ENCODE assay signal across 20 cellular contexts in genomic region chr11:123304828-123305530, GRCh38.
DNase-seq lines count a peak whose midpoint lies in the region; ATAC-seq and TF ChIP-seq lines count a peak whose summit lies in the region.
"Had no signal": no experiment of that assay in that cellular context is flagged by ENCODE, and none has a peak within 500 bp of the region (broad histone marks: within the 10 kb centered on the region; RNA-seq: fewer than 3 reads in every experiment).

No MANE protein-coding gene starts in this region.

- no peaks in the 10 kb centered on the region for H3K79me2 ChIP-seq in OCI-LY3 (ENCODE audit: low read length)
- H3K79me2 ChIP-seq: hepatocyte had no signal

- POLR2A ChIA-PET in Caco-2 (lab: Charles Lee) = no interaction called here

- ATAC-seq in HG03025 (IDR thresholded peaks at IDR 0.05; ENCODE audit: low FRiP score, unreplicated experiment) = no peak
- ATAC-seq: activated T-cell treated with anti-CD3 and anti-CD28 coated beads, Interleukin-2, amount 50 U/mL, for 4 hours; left colon had no signal

- H3K9me3 Mint-ChIP-seq in Caco-2 (ENCODE audit: unreplicated experiment) = no peaks in the 10 kb centered on the region
- no peaks in the 10 kb centered on the region for H3K9me3 Mint-ChIP-seq in activated T-helper 1 cell treated with anti-CD3 and anti-CD28 coated beads, Interleukin-12 subunit alpha, Interleukin-12 subunit beta, Interleukin-2, Interleukin-4 antibody, amounts not matched to agents 30 ng/mL and 10 ng/mL and 1 ng/mL, durations not matched to agents 14 hours and 24 hours and 36 hours
- H3K9me3 Mint-ChIP-seq: activated CD4-positive, alpha-beta T cell treated with anti-CD3 and anti-CD28 coated beads, Interleukin-2, amount 10 ng/mL, durations not matched to agents 7 days and 5 days; activated T-cell treated with anti-CD3 and anti-CD28 coated beads, Interleukin-2, amount 50 U/mL, for 4 hours; CD4-positive, alpha-beta memory T cell; dendritic cell treated with granulocyte-macrophage colony-stimulating factor and Interleukin-4, amounts not matched to agents 40 ng/mL and 50 ng/mL, for 4 days; HFFc6; naive B cell had no signal

- H3K9ac ChIP-seq in OCI-LY3 (ENCODE audit: low read length) = peak overlapping the region; percentile 33

- CTCF ChIA-PET in Caco-2 (lab: Charles Lee) = interaction anchor here (0.6 to 1.4 kb wide), 3 partner anchors 13 to 103 kb away, joined by 3 read pairs; no protein-coding TSS in a partner anchor

- TF ChIP-seq CTCF in Caco-2 (IDR thresholded peaks at IDR 0.05; ENCODE audit: insufficient read depth in 1 of 2, low read depth in 1 of 2, low read length in 1 of 2, severe bottlenecking in 1 of 2, unreplicated experiment in 1 of 2) = peak; percentile 27 to 33
- peak; percentile 4 for TF ChIP-seq CTCF in GM20000 (IDR thresholded peaks at IDR 0.05; ENCODE audit: extremely low read depth, missing control alignments)
- peak; percentile 55 for TF ChIP-seq CTCF in OCI-LY3 (IDR thresholded peaks at IDR 0.05; ENCODE audit: low read depth, low read length)

- no peaks in the 10 kb centered on the region for H3K4me1 Mint-ChIP-seq in Caco-2 (ENCODE audit: low read depth, unreplicated experiment)
- peaks cover 66% of the 10 kb centered on the region for H3K4me1 Mint-ChIP-seq in activated T-helper 1 cell treated with anti-CD3 and anti-CD28 coated beads, Interleukin-12 subunit alpha, Interleukin-12 subunit beta, Interleukin-2, Interleukin-4 antibody, amounts not matched to agents 30 ng/mL and 10 ng/mL and 1 ng/mL, durations not matched to agents 14 hours and 24 hours and 36 hours (ENCODE audit: low read depth)

- no peaks in the 10 kb centered on the region for H4K20me1 ChIP-seq in OCI-LY3 (ENCODE audit: insufficient read depth, low read length)

- no peak overlapping the region for H3K4me3 Mint-ChIP-seq in Caco-2 (ENCODE audit: unreplicated experiment)
- no peak overlapping the region for H3K4me3 Mint-ChIP-seq in activated T-helper 1 cell treated with anti-CD3 and anti-CD28 coated beads, Interleukin-12 subunit alpha, Interleukin-12 subunit beta, Interleukin-2, Interleukin-4 antibody, amounts not matched to agents 30 ng/mL and 10 ng/mL and 1 ng/mL, durations not matched to agents 14 hours and 24 hours and 36 hours
- H3K4me3 Mint-ChIP-seq: activated CD4-positive, alpha-beta T cell treated with anti-CD3 and anti-CD28 coated beads, Interleukin-2, amount 10 ng/mL, durations not matched to agents 7 days and 5 days; activated T-cell treated with anti-CD3 and anti-CD28 coated beads, Interleukin-2, amount 50 U/mL, for 4 hours; dendritic cell treated with granulocyte-macrophage colony-stimulating factor and Interleukin-4, amounts not matched to agents 40 ng/mL and 50 ng/mL, for 4 days; HFFc6; naive B cell had no signal

- peaks cover 29% of the 10 kb centered on the region for H3K27me3 Mint-ChIP-seq in Caco-2 (ENCODE audit: insufficient read depth, unreplicated experiment)
- no peaks in the 10 kb centered on the region for H3K27me3 Mint-ChIP-seq in activated T-helper 1 cell treated with anti-CD3 and anti-CD28 coated beads, Interleukin-12 subunit alpha, Interleukin-12 subunit beta, Interleukin-2, Interleukin-4 antibody, amounts not matched to agents 30 ng/mL and 10 ng/mL and 1 ng/mL, durations not matched to agents 14 hours and 24 hours and 36 hours (ENCODE audit: insufficient read depth)
- H3K27me3 Mint-ChIP-seq: activated CD4-positive, alpha-beta T cell treated with anti-CD3 and anti-CD28 coated beads, Interleukin-2, amount 10 ng/mL, durations not matched to agents 7 days and 5 days; CD4-positive, alpha-beta memory T cell had no signal

- no peak overlapping the region for H3K4me3 ChIP-seq in Caco-2 (ENCODE audit: low read depth, low read length)
- H3K4me3 ChIP-seq in OCI-LY3 (ENCODE audit: low read length) = peak overlapping the region; percentile 50
- H3K4me3 ChIP-seq: adrenal gland, esophagus squamous epithelium, hepatocyte, MG63 had no signal

- H3K9me3 ChIP-seq in Caco-2 (no peaks in the 10 kb centered on the region), OCI-LY3 (ENCODE audit: insufficient read depth, low read length) (no peaks in the 10 kb centered on the region)
- H3K9me3 ChIP-seq: adrenal gland, esophagus squamous epithelium, MG63 had no signal

- H3K27ac Mint-ChIP-seq in Caco-2 (ENCODE audit: unreplicated experiment) = no peak overlapping the region
- no peak overlapping the region for H3K27ac Mint-ChIP-seq in activated T-helper 1 cell treated with anti-CD3 and anti-CD28 coated beads, Interleukin-12 subunit alpha, Interleukin-12 subunit beta, Interleukin-2, Interleukin-4 antibody, amounts not matched to agents 30 ng/mL and 10 ng/mL and 1 ng/mL, durations not matched to agents 14 hours and 24 hours and 36 hours
- H3K27ac Mint-ChIP-seq: activated CD4-positive, alpha-beta T cell treated with anti-CD3 and anti-CD28 coated beads, Interleukin-2, amount 10 ng/mL, durations not matched to agents 7 days and 5 days; dendritic cell treated with granulocyte-macrophage colony-stimulating factor and Interleukin-4, amounts not matched to agents 40 ng/mL and 50 ng/mL, for 4 days; HFFc6; naive B cell had no signal

- H3K27me3 ChIP-seq in Caco-2 (replicated peaks; ENCODE audit: control insufficient read depth, insufficient read depth, low read length) (peaks cover 6% of the 10 kb centered on the region), OCI-LY3 (ENCODE audit: low read depth, low read length) (peaks cover 17% of the 10 kb centered on the region)
- H3K27me3 ChIP-seq: adrenal gland had no signal

- no TSS peak for BruUV-seq in Caco-2 (replicated peaks; lab: Mats Ljungman, UMichigan)

- intact Hi-C loops in Caco-2 (cut with micrococcal nuclease; ENCODE audit: unreplicated experiment) = no loop called here
- intact Hi-C loops in activated T-helper 1 cell treated with anti-CD3 and anti-CD28 coated beads, Interleukin-12 subunit alpha, Interleukin-12 subunit beta, Interleukin-2, Interleukin-4 antibody, amounts not matched to agents 30 ng/mL and 10 ng/mL and 1 ng/mL, durations not matched to agents 14 hours and 24 hours and 36 hours (cut with micrococcal nuclease) = loop anchor here (5.0 kb wide), 2 partner anchors 272 to 437 kb away; partner anchors contain the start of gene ZNF202

- DNase-seq in Caco-2 (no peak), GM20000 (ENCODE audit: low spot score) (no peak), germinal center (ENCODE audit: low spot score) (peak; percentile 11), RPMI8226 (no peak)
- DNase-seq in activated T-helper 1 cell treated with anti-CD3 and anti-CD28 coated beads, Interleukin-12 subunit alpha, Interleukin-12 subunit beta, Interleukin-2, Interleukin-4 antibody, amounts not matched to agents 30 ng/mL and 10 ng/mL and 1 ng/mL, durations not matched to agents 14 hours and 24 hours and 36 hours (ENCODE audit: low spot score) = no peak
- DNase-seq: activated CD4-positive, alpha-beta T cell treated with anti-CD3 and anti-CD28 coated beads, Interleukin-2, amount 10 ng/mL, durations not matched to agents 7 days and 5 days; activated T-cell treated with anti-CD3 and anti-CD28 coated beads, Interleukin-2, amount 50 U/mL, for 4 hours; adrenal gland; CD4-positive, alpha-beta memory T cell; esophagus squamous epithelium; GDM1; HFFc6; left colon; MG63; naive B cell; stimulated activated CD4-positive, alpha-beta T cell treated with anti-CD3 and anti-CD28 coated beads, Interleukin-2, amount 100 ng/mL, for 48 hours had no signal

- no peaks in the 10 kb centered on the region for H3K36me3 ChIP-seq in Caco-2 (ENCODE audit: control insufficient read depth, insufficient read depth, low read length)
- no peaks in the 10 kb centered on the region for H3K36me3 ChIP-seq in OCI-LY3 (replicated peaks; ENCODE audit: low read depth, low read length)
- H3K36me3 ChIP-seq: adrenal gland, esophagus squamous epithelium, MG63 had no signal

- H3K4me1 ChIP-seq in Caco-2 (no peaks in the 10 kb centered on the region), OCI-LY3 (ENCODE audit: low read length) (peaks cover 69% of the 10 kb centered on the region)

- H2AFZ ChIP-seq in OCI-LY3 (ENCODE audit: low read depth, low read length) = peak overlapping the region; percentile 64
- H2AFZ ChIP-seq: hepatocyte had no signal

- H3K4me2 ChIP-seq in OCI-LY3 (ENCODE audit: low read length) = peak overlapping the region; percentile 95
- H3K4me2 ChIP-seq: hepatocyte had no signal

- peak overlapping the region; percentile 61 for H3K27ac ChIP-seq in OCI-LY3 (ENCODE audit: low read length)
- H3K27ac ChIP-seq: adrenal gland, esophagus squamous epithelium, hepatocyte had no signal

- H3K36me3 Mint-ChIP-seq in Caco-2 (ENCODE audit: insufficient read depth, unreplicated experiment) = no peaks in the 10 kb centered on the region
- no peaks in the 10 kb centered on the region for H3K36me3 Mint-ChIP-seq in activated T-helper 1 cell treated with anti-CD3 and anti-CD28 coated beads, Interleukin-12 subunit alpha, Interleukin-12 subunit beta, Interleukin-2, Interleukin-4 antibody, amounts not matched to agents 30 ng/mL and 10 ng/mL and 1 ng/mL, durations not matched to agents 14 hours and 24 hours and 36 hours (ENCODE audit: low read depth)
- H3K36me3 Mint-ChIP-seq: CD4-positive, alpha-beta memory T cell; naive B cell had no signal

Comparison
In these comparisons a context has a peak if more than half of its experiments do, and no peak if none do; other contexts are left out.
1. CTCF ChIP-seq: peak in every context shown above with its lines; median percentile 55 in OCI-LY3; 30 in Caco-2; 4 in GM20000.